2 cellular contexts compared by ENCODE assay signal in the genomic region with DNA sequence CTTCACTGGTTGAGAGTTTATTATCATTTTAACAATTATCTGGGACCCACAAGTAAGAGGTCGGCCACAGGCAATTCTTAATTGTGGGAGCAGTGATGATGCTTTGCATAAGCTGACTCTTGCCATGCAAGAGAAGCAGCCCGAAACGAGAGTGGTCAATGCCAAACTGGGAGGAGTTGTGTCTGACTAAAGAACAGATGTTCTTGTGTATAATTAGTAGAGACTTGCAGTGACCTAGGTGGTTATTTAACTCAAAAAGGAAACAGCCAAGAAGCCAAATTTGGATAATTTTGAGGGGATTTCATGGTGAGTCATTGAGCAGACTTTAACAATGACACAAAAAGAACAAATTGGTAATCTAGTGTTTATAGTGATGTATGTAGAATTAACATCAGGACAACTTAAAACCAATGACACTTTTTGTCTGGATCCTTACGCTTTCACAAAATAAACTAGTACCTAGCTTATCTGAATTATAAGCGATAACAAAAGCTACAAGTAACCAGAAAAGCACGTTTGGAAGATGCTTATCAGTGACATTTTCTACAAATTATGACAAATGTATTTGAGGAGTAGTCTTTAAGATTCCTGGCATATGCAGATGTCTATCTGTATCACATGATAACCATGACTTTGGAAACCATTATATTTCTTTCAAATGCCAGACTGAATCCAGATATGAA.
A peak's percentile ranks its signal among the peaks of the same experiment; 100 is the strongest.
TF ChIP-seq lines count a peak whose summit lies in the region.

No MANE protein-coding gene starts in this region.

TF ChIP-seq in GM12878, 131 proteins besides CTCF, POLR2A, EP300 and RAD21 (continues in another document):
- TF ChIP-seq, protein P1, sequence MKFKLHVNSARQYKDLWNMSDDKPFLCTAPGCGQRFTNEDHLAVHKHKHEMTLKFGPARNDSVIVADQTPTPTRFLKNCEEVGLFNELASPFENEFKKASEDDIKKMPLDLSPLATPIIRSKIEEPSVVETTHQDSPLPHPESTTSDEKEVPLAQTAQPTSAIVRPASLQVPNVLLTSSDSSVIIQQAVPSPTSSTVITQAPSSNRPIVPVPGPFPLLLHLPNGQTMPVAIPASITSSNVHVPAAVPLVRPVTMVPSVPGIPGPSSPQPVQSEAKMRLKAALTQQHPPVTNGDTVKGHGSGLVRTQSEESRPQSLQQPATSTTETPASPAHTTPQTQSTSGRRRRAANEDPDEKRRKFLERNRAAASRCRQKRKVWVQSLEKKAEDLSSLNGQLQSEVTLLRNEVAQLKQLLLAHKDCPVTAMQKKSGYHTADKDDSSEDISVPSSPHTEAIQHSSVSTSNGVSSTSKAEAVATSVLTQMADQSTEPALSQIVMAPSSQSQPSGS (IDR thresholded peaks at IDR 0.05; ENCODE audit: low read length), result peak; percentile 70
- TF ChIP-seq SMAD1 (IDR thresholded peaks at IDR 0.05; ENCODE audit: low read depth, partially characterized antibody) (peak; percentile 51), GATAD2B (conservative IDR thresholded peaks at IDR 0.05; ENCODE audit: low read depth) (no peak; the same call in 1 of the 2 replicates), MEF2B (IDR thresholded peaks at IDR 0.05; ENCODE audit: partially characterized antibody, poor library complexity, severe bottlenecking) (peak; percentile 95), RBBP5 (conservative IDR thresholded peaks at IDR 0.05) (no peak), RB1 (IDR thresholded peaks at IDR 0.05; ENCODE audit: borderline replicate concordance) (no peak), HDGF (IDR thresholded peaks at IDR 0.05) (no peak), ZNF274 (IDR thresholded peaks at IDR 0.05; ENCODE audit: insufficient read depth, insufficient read length) (no peak), IKZF2 (IDR thresholded peaks at IDR 0.05) (peak; percentile 68 to 76; a peak in 2 of 4 replicates), CEBPB (IDR thresholded peaks at IDR 0.05; ENCODE audit: borderline replicate concordance in 1 of 2, low read depth in 2 of 2, low read length in 2 of 2) (no peak), KDM1A (IDR thresholded peaks at IDR 0.05; ENCODE audit: borderline replicate concordance) (no peak), NFXL1 (IDR thresholded peaks at IDR 0.05; ENCODE audit: borderline replicate concordance) (no peak), SMAD5 (IDR thresholded peaks at IDR 0.05; ENCODE audit: low read depth) (no peak), BMI1 (IDR thresholded peaks at IDR 0.05; ENCODE audit: borderline replicate concordance) (peak; percentile 78), TARDBP (IDR thresholded peaks at IDR 0.05; ENCODE audit: borderline replicate concordance) (no peak), WRNIP1 (IDR thresholded peaks at IDR 0.05; ENCODE audit: borderline replicate concordance, low read depth, low read length) (no peak), CHD4 (IDR thresholded peaks at IDR 0.05) (no peak)
- TF ChIP-seq, protein P2, sequence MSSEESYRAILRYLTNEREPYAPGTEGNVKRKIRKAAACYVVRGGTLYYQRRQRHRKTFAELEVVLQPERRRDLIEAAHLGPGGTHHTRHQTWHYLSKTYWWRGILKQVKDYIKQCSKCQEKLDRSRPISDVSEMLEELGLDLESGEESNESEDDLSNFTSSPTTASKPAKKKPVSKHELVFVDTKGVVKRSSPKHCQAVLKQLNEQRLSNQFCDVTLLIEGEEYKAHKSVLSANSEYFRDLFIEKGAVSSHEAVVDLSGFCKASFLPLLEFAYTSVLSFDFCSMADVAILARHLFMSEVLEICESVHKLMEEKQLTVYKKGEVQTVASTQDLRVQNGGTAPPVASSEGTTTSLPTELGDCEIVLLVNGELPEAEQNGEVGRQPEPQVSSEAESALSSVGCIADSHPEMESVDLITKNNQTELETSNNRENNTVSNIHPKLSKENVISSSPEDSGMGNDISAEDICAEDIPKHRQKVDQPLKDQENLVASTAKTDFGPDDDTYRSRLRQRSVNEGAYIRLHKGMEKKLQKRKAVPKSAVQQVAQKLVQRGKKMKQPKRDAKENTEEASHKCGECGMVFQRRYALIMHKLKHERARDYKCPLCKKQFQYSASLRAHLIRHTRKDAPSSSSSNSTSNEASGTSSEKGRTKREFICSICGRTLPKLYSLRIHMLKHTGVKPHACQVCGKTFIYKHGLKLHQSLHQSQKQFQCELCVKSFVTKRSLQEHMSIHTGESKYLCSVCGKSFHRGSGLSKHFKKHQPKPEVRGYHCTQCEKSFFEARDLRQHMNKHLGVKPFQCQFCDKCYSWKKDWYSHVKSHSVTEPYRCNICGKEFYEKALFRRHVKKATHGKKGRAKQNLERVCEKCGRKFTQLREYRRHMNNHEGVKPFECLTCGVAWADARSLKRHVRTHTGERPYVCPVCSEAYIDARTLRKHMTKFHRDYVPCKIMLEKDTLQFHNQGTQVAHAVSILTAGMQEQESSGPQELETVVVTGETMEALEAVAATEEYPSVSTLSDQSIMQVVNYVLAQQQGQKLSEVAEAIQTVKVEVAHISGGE (CRISPR knock-in tag; IDR thresholded peaks at IDR 0.05), result no peak
- TF ChIP-seq, protein P3, sequence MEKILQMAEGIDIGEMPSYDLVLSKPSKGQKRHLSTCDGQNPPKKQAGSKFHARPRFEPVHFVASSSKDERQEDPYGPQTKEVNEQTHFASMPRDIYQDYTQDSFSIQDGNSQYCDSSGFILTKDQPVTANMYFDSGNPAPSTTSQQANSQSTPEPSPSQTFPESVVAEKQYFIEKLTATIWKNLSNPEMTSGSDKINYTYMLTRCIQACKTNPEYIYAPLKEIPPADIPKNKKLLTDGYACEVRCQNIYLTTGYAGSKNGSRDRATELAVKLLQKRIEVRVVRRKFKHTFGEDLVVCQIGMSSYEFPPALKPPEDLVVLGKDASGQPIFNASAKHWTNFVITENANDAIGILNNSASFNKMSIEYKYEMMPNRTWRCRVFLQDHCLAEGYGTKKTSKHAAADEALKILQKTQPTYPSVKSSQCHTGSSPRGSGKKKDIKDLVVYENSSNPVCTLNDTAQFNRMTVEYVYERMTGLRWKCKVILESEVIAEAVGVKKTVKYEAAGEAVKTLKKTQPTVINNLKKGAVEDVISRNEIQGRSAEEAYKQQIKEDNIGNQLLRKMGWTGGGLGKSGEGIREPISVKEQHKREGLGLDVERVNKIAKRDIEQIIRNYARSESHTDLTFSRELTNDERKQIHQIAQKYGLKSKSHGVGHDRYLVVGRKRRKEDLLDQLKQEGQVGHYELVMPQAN (conservative IDR thresholded peaks at IDR 0.05), result no peak
- TF ChIP-seq, protein P4, sequence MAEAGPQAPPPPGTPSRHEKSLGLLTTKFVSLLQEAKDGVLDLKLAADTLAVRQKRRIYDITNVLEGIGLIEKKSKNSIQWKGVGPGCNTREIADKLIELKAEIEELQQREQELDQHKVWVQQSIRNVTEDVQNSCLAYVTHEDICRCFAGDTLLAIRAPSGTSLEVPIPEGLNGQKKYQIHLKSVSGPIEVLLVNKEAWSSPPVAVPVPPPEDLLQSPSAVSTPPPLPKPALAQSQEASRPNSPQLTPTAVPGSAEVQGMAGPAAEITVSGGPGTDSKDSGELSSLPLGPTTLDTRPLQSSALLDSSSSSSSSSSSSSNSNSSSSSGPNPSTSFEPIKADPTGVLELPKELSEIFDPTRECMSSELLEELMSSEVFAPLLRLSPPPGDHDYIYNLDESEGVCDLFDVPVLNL (IDR thresholded peaks at IDR 0.05; ENCODE audit: low read depth, low read length), result no peak
- TF ChIP-seq, protein P5, sequence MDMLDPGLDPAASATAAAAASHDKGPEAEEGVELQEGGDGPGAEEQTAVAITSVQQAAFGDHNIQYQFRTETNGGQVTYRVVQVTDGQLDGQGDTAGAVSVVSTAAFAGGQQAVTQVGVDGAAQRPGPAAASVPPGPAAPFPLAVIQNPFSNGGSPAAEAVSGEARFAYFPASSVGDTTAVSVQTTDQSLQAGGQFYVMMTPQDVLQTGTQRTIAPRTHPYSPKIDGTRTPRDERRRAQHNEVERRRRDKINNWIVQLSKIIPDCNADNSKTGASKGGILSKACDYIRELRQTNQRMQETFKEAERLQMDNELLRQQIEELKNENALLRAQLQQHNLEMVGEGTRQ (IDR thresholded peaks at IDR 0.05; ENCODE audit: borderline replicate concordance, low read depth, low read length), result no peak

TF ChIP-seq in HepG2, 621 proteins besides CTCF, POLR2A, EP300 and RAD21:
- TF ChIP-seq HCFC1 (IDR thresholded peaks at IDR 0.05; ENCODE audit: low read depth, low read length) (no peak), JARID2 (CRISPR knock-in tag; IDR thresholded peaks at IDR 0.05; ENCODE audit: insufficient replicate concordance) (no peak), TARDBP (CRISPR knock-in tag; IDR thresholded peaks at IDR 0.05) (no peak), KLF9 (CRISPR knock-in tag; IDR thresholded peaks at IDR 0.05; ENCODE audit: low read depth) (no peak), SMAD1 (CRISPR knock-in tag; IDR thresholded peaks at IDR 0.05; ENCODE audit: borderline replicate concordance, low read depth) (no peak), ZNF761 (CRISPR knock-in tag; conservative IDR thresholded peaks at IDR 0.05) (no peak), NR2F2 (IDR thresholded peaks at IDR 0.05; ENCODE audit: borderline replicate concordance, low read depth) (no peak), SETDB1 (CRISPR knock-in tag; IDR thresholded peaks at IDR 0.05; ENCODE audit: borderline replicate concordance) (no peak), CCDC6 (CRISPR knock-in tag; IDR thresholded peaks at IDR 0.05) (no peak), DMAP1 (CRISPR knock-in tag; IDR thresholded peaks at IDR 0.05) (no peak), SP5 (CRISPR knock-in tag; IDR thresholded peaks at IDR 0.05; ENCODE audit: borderline replicate concordance, low read depth) (no peak)
- TF ChIP-seq, protein P6, sequence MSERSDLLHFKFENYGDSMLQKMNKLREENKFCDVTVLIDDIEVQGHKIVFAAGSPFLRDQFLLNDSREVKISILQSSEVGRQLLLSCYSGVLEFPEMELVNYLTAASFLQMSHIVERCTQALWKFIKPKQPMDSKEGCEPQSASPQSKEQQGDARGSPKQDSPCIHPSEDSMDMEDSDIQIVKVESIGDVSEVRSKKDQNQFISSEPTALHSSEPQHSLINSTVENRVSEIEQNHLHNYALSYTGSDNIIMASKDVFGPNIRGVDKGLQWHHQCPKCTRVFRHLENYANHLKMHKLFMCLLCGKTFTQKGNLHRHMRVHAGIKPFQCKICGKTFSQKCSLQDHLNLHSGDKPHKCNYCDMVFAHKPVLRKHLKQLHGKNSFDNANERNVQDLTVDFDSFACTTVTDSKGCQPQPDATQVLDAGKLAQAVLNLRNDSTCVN (CRISPR knock-in tag; IDR thresholded peaks at IDR 0.05; ENCODE audit: borderline replicate concordance), result no peak
- TF ChIP-seq, protein P7, sequence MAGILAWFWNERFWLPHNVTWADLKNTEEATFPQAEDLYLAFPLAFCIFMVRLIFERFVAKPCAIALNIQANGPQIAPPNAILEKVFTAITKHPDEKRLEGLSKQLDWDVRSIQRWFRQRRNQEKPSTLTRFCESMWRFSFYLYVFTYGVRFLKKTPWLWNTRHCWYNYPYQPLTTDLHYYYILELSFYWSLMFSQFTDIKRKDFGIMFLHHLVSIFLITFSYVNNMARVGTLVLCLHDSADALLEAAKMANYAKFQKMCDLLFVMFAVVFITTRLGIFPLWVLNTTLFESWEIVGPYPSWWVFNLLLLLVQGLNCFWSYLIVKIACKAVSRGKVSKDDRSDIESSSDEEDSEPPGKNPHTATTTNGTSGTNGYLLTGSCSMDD (CRISPR knock-in tag; IDR thresholded peaks at IDR 0.05), result no peak
- TF ChIP-seq, protein P8, sequence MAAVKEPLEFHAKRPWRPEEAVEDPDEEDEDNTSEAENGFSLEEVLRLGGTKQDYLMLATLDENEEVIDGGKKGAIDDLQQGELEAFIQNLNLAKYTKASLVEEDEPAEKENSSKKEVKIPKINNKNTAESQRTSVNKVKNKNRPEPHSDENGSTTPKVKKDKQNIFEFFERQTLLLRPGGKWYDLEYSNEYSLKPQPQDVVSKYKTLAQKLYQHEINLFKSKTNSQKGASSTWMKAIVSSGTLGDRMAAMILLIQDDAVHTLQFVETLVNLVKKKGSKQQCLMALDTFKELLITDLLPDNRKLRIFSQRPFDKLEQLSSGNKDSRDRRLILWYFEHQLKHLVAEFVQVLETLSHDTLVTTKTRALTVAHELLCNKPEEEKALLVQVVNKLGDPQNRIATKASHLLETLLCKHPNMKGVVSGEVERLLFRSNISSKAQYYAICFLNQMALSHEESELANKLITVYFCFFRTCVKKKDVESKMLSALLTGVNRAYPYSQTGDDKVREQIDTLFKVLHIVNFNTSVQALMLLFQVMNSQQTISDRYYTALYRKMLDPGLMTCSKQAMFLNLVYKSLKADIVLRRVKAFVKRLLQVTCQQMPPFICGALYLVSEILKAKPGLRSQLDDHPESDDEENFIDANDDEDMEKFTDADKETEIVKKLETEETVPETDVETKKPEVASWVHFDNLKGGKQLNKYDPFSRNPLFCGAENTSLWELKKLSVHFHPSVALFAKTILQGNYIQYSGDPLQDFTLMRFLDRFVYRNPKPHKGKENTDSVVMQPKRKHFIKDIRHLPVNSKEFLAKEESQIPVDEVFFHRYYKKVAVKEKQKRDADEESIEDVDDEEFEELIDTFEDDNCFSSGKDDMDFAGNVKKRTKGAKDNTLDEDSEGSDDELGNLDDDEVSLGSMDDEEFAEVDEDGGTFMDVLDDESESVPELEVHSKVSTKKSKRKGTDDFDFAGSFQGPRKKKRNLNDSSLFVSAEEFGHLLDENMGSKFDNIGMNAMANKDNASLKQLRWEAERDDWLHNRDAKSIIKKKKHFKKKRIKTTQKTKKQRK (IDR thresholded peaks at IDR 0.05; ENCODE audit: low read length), result no peak
- TF ChIP-seq, protein P9, sequence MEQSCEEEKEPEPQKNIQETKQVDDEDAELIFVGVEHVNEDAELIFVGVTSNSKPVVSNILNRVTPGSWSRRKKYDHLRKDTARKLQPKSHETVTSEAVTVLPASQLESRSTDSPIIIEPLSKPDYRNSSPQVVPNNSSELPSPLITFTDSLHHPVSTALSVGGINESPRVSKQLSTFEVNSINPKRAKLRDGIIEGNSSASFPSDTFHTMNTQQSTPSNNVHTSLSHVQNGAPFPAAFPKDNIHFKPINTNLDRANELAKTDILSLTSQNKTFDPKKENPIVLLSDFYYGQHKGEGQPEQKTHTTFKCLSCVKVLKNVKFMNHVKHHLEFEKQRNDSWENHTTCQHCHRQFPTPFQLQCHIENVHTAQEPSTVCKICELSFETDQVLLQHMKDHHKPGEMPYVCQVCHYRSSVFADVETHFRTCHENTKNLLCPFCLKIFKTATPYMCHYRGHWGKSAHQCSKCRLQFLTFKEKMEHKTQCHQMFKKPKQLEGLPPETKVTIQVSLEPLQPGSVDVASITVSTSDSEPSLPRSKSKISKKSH (CRISPR knock-in tag; IDR thresholded peaks at IDR 0.05; ENCODE audit: borderline replicate concordance), result no peak
- TF ChIP-seq, protein P10, sequence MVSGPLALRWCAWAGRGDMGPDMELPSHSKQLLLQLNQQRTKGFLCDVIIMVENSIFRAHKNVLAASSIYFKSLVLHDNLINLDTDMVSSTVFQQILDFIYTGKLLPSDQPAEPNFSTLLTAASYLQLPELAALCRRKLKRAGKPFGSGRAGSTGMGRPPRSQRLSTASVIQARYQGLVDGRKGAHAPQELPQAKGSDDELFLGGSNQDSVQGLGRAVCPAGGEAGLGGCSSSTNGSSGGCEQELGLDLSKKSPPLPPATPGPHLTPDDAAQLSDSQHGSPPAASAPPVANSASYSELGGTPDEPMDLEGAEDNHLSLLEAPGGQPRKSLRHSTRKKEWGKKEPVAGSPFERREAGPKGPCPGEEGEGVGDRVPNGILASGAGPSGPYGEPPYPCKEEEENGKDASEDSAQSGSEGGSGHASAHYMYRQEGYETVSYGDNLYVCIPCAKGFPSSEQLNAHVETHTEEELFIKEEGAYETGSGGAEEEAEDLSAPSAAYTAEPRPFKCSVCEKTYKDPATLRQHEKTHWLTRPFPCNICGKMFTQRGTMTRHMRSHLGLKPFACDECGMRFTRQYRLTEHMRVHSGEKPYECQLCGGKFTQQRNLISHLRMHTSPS (CRISPR knock-in tag; IDR thresholded peaks at IDR 0.05; ENCODE audit: low read depth), result no peak
